Comparison of ENCODE assay signal across 8 cellular contexts in the genomic region with DNA sequence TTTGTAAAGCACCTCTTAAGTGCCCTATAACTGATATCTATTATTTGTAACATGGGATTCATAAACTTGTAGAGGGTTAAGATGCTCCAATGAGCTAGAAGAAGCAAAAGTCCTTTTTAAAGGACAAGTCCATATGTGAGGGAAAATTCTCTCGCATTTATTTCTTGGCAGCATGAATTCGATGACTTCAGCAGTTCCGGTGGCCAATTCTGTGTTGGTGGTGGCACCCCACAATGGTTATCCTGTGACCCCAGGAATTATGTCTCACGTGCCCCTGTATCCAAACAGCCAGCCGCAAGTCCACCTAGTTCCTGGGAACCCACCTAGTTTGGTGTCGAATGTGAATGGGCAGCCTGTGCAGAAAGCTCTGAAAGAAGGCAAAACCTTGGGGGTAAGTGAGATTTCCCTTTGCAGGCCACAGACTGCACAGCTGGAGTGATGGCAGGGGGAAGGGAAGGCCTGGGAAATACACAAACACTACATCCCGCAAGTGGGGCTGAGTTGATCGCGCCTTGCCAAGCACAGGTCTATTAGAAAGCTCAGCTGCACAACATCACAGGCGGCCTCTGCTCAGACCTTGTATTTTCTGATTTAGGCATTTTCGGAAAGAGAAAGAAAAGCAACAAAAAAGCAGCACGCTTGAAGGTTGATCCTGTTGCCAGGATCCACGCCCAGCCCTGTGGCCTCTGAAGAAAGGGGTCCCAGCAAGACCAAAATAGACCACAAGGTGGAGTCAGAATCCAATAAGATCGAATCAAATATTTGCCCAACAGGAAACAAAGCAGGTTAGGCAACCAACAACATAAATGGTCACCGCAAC. TPM values are rescaled to one million over a fixed set of nuclear protein-coding genes. Genes with fewer than 3 reads are reported as not detected.
DNase-seq lines count a peak whose midpoint lies in the region; ATAC-seq and TF ChIP-seq lines count a peak whose summit lies in the region.

No MANE protein-coding gene starts in this region.

- H2AFZ ChIP-seq in GM23338 (peak overlapping the region; percentile 98), osteoblast (ENCODE audit: low read length) (no peak overlapping the region)

- no peaks in the 10 kb centered on the region for H3K4me1 ChIP-seq in GM23338 (ENCODE audit: insufficient read depth)
- no peaks in the 10 kb centered on the region for H3K4me1 ChIP-seq in osteoblast (ENCODE audit: insufficient read depth, low read length)

- peaks cover 1% of the 10 kb centered on the region for H3K27me3 Mint-ChIP-seq in GM23338 (ENCODE audit: insufficient read depth, low read depth, poor library complexity)
- H3K27me3 Mint-ChIP-seq in immature natural killer cell (ENCODE audit: low read depth in 3 of 3): peaks cover 0 to 3% (median 2%) of the 10 kb centered on the region in 3 donors

- H3K4me3 ChIP-seq in GM23338 (no peak overlapping the region), cardiac fibroblast (replicated peaks in 1 of 2; ENCODE audit: low read depth in 2 of 2, low read length in 2 of 2) (no peak overlapping the region), osteoblast (ENCODE audit: insufficient read depth, low read length) (no peak overlapping the region)

- H3K36me3 Mint-ChIP-seq in GM23338 (ENCODE audit: low read depth) (no peaks in the 10 kb centered on the region), immature natural killer cell (no peaks in the 10 kb centered on the region)

- H3K27me3 ChIP-seq in GM23338 (ENCODE audit: insufficient read depth): no peaks in the 10 kb centered on the region
- H3K27me3 ChIP-seq in osteoblast (ENCODE audit: insufficient read depth, low read length): no peaks in the 10 kb centered on the region

- ATAC-seq in GM23338 (peak; percentile 93), HG02588 (IDR thresholded peaks at IDR 0.05; ENCODE audit: unreplicated experiment) (no peak), GM21825 (IDR thresholded peaks at IDR 0.05; ENCODE audit: unreplicated experiment) (no peak)

- DNase-seq in GM23338 (ENCODE audit: low spot score) (peak; percentile 88), NCI-H2029 (lab: John Stamatoyannopoulos, UW) (peak; percentile 82), cardiac fibroblast (ENCODE audit: low read depth in 2 of 2) (peak; percentile 0 to 16), osteoblast (ENCODE audit: insufficient read length, low spot score, missing footprints) (no peak), immature natural killer cell (no peak), glomerular visceral epithelial cell (ENCODE audit: extremely low spot score) (no peak)

- H3K4me1 Mint-ChIP-seq in GM23338 (peaks cover 10% of the 10 kb centered on the region; the same call in 2 of the 3 replicates), immature natural killer cell (no peaks in the 10 kb centered on the region)

- no peaks in the 10 kb centered on the region for H3F3A ChIP-seq in GM23338 (replicated peaks; ENCODE audit: low read depth)

- H3K79me2 ChIP-seq in GM23338 (replicated peaks; ENCODE audit: insufficient read depth) (no peaks in the 10 kb centered on the region), osteoblast (ENCODE audit: insufficient read depth, low read length) (no peaks in the 10 kb centered on the region)

- H3K27ac Mint-ChIP-seq in GM23338 (peak overlapping the region; percentile 56), immature natural killer cell (no peak overlapping the region)

- H3K4me3 Mint-ChIP-seq in GM23338: no peak overlapping the region
- H3K4me3 Mint-ChIP-seq in immature natural killer cell: no peak overlapping the region

- H3K9me3 ChIP-seq in osteoblast (ENCODE audit: low read depth, low read length): no peaks in the 10 kb centered on the region

- no peaks in the 10 kb centered on the region for H3K9me2 ChIP-seq in GM23338 (ENCODE audit: insufficient read depth)

- no peaks in the 10 kb centered on the region for H3K36me3 ChIP-seq in GM23338 (ENCODE audit: insufficient read depth)
- no peaks in the 10 kb centered on the region for H3K36me3 ChIP-seq in osteoblast (ENCODE audit: insufficient read depth, low read length)

- H3K27ac ChIP-seq in GM23338 (ENCODE audit: low read depth) (no peak overlapping the region), osteoblast (ENCODE audit: low read depth, low read length) (no peak overlapping the region)

- H3K9me3 Mint-ChIP-seq in GM23338 (no peaks in the 10 kb centered on the region), immature natural killer cell (no peaks in the 10 kb centered on the region)

- H4K20me1 ChIP-seq in GM23338 (replicated peaks; ENCODE audit: insufficient read depth) (no peaks in the 10 kb centered on the region), osteoblast (ENCODE audit: insufficient read depth, low read length) (no peaks in the 10 kb centered on the region)

- H3K4me2 ChIP-seq in GM23338: no peak overlapping the region
- H3K4me2 ChIP-seq in osteoblast (ENCODE audit: insufficient read depth, low read length): no peak overlapping the region

- TF ChIP-seq CTCF in GM23338 (conservative IDR thresholded peaks at IDR 0.05; ENCODE audit: low read depth in 2 of 2) (peak; percentile 69 to 72), cardiac fibroblast (IDR thresholded peaks at IDR 0.05; ENCODE audit: low read depth, low read length) (peak; percentile 25), osteoblast (IDR thresholded peaks at IDR 0.05; ENCODE audit: extremely low read depth, low read depth, low read length) (peak; percentile 27)

TF ChIP-seq in GM23338, 12 proteins besides CTCF, POLR2A, EP300 and RAD21 (continues in another document):
- TF ChIP-seq POLR2AphosphoS5 (IDR thresholded peaks at IDR 0.05; ENCODE audit: low read depth) (no peak), JUNB (IDR thresholded peaks at IDR 0.05; ENCODE audit: unreplicated experiment) (no peak), CREB1 (CRISPR knock-in tag; IDR thresholded peaks at IDR 0.05; ENCODE audit: low read depth) (no peak), EZH2 (IDR thresholded peaks at IDR 0.05; ENCODE audit: low read depth, unreplicated experiment) (no peak), EZH2phosphoT487 (IDR thresholded peaks at IDR 0.05; ENCODE audit: unreplicated experiment) (no peak), ZNF331 (CRISPR knock-in tag; IDR thresholded peaks at IDR 0.05; ENCODE audit: low read depth) (no peak), NANOG (IDR thresholded peaks at IDR 0.05; ENCODE audit: borderline replicate concordance) (no peak), ZNF114 (CRISPR knock-in tag; IDR thresholded peaks at IDR 0.05) (no peak)
- TF ChIP-seq, protein P1, sequence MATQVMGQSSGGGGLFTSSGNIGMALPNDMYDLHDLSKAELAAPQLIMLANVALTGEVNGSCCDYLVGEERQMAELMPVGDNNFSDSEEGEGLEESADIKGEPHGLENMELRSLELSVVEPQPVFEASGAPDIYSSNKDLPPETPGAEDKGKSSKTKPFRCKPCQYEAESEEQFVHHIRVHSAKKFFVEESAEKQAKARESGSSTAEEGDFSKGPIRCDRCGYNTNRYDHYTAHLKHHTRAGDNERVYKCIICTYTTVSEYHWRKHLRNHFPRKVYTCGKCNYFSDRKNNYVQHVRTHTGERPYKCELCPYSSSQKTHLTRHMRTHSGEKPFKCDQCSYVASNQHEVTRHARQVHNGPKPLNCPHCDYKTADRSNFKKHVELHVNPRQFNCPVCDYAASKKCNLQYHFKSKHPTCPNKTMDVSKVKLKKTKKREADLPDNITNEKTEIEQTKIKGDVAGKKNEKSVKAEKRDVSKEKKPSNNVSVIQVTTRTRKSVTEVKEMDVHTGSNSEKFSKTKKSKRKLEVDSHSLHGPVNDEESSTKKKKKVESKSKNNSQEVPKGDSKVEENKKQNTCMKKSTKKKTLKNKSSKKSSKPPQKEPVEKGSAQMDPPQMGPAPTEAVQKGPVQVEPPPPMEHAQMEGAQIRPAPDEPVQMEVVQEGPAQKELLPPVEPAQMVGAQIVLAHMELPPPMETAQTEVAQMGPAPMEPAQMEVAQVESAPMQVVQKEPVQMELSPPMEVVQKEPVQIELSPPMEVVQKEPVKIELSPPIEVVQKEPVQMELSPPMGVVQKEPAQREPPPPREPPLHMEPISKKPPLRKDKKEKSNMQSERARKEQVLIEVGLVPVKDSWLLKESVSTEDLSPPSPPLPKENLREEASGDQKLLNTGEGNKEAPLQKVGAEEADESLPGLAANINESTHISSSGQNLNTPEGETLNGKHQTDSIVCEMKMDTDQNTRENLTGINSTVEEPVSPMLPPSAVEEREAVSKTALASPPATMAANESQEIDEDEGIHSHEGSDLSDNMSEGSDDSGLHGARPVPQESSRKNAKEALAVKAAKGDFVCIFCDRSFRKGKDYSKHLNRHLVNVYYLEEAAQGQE (IDR thresholded peaks at IDR 0.05; ENCODE audit: unreplicated experiment): no peak
- TF ChIP-seq, protein P2, sequence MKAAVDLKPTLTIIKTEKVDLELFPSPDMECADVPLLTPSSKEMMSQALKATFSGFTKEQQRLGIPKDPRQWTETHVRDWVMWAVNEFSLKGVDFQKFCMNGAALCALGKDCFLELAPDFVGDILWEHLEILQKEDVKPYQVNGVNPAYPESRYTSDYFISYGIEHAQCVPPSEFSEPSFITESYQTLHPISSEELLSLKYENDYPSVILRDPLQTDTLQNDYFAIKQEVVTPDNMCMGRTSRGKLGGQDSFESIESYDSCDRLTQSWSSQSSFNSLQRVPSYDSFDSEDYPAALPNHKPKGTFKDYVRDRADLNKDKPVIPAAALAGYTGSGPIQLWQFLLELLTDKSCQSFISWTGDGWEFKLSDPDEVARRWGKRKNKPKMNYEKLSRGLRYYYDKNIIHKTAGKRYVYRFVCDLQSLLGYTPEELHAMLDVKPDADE (IDR thresholded peaks at IDR 0.05): no peak

RNA-seq across cellular contexts. Expression of a gene that starts 1.5 kb away (rescaled TPM):
- not detected in 2 replicates for total RNA-seq in GM23338 (2014; rRNA removed; shearing (Covaris generic))
- polyA plus RNA-seq in GM23338 (2016; fragmentation: Nextera tagmentation; extraction: Ambion mirVana) (not detected in 2 replicates), immature natural killer cell (not detected)
- total RNA-seq in osteoblast: not detected in 2 replicates

RNA-seq across cellular contexts. Expression of a gene that starts 23.6 kb away (rescaled TPM):
- not detected in 2 replicates for total RNA-seq in GM23338 (2014; rRNA removed; shearing (Covaris generic))
- not detected in 2 replicates for polyA plus RNA-seq in GM23338 (2016; fragmentation: Nextera tagmentation; extraction: Ambion mirVana)
- not detected in 2 replicates for total RNA-seq in osteoblast
- not detected for polyA plus RNA-seq in immature natural killer cell

RNA-seq across cellular contexts. Expression of a gene that starts 55.8 kb away (rescaled TPM):
- not detected in 2 replicates for total RNA-seq in GM23338 (2014; rRNA removed; shearing (Covaris generic))
- polyA plus RNA-seq in GM23338 (2016; fragmentation: Nextera tagmentation; extraction: Ambion mirVana) (0.14 and 0.44 TPM in 2 replicates), immature natural killer cell (not detected)
- not detected in 2 replicates for total RNA-seq in osteoblast

Comparison
In these comparisons a context has a peak if more than half of its experiments do, and no peak if none do; other contexts are left out.
1. DNase-seq: peak in GM23338 (single experiment), NCI-H2029 (single experiment) and cardiac fibroblast (2 of 2); none in osteoblast (single experiment), immature natural killer cell (0 of 3) and glomerular visceral epithelial cell (single experiment).
2. Peak in every context shown above with its lines, with median percentiles within 50 percentile points of each other: CTCF ChIP-seq.